In the genomic region with DNA sequence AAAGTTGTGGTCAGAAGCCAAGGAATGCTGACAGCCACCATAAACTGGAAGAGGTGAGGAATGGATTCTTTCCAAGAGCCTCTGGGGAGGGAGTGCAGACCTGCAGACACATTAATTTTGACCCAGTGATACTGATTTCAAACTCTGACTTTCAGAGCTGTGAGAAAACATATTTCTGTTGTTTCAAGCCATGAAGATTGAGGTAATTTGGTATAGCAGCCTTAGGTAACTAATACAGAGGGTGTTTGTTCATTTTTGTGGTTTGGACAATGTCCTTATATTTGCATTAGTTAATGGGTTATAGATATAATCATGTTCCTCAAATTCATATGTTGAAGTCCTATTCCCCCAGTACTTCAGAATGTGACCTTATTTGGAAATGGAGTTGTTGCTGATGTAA, we compare ENCODE assay signal across 26 cellular contexts.
DNase-seq lines count a peak whose midpoint lies in the region; ATAC-seq and FAIRE-seq lines count a peak whose summit lies in the region.
"Had no signal": no experiment of that assay in that cellular context is flagged by ENCODE, and none has a peak within 500 bp of the region (broad histone marks: within the 10 kb centered on the region; RNA-seq: fewer than 3 reads in every experiment).

No MANE protein-coding gene starts in this region.

- H3K27ac Mint-ChIP-seq in activated naive CD4-positive, alpha-beta T cell treated with anti-CD3 and anti-CD28 coated beads, Interleukin-2, amount 50 U/mL, for 24 hours: peak overlapping the region; percentile 38
- no peak overlapping the region for H3K27ac Mint-ChIP-seq in activated CD4-positive, alpha-beta T cell treated with anti-CD3 and anti-CD28 coated beads for 36 hours
- H3K27ac Mint-ChIP-seq: CD14-positive monocyte; CD4-positive, alpha-beta T cell; CD8-positive, alpha-beta memory T cell had no signal

- POLR2A ChIA-PET in activated CD4-positive, alpha-beta T cell treated with anti-CD3 and anti-CD28 coated beads for 36 hours (lab: Charles Lee): no interaction called here

- no peak overlapping the region for H3K4me3 ChIP-seq in SJCRH30
- H3K4me3 ChIP-seq: BLaER1 treated with 17β-estradiol and CSF1 and Interleukin-3, amounts not matched to agents 10 nM and 100 nM; GM23248 had no signal

- no peaks in the 10 kb centered on the region for H3K36me3 ChIP-seq in SJCRH30
- H3K36me3 ChIP-seq: BE2C had no signal

- FAIRE-seq in HTR-8/SVneo (lab: Jason Lieb, UNC): peak; percentile 55
- FAIRE-seq: A204.1, D721Med, GM12891, H1 had no signal

- DNase-seq in activated naive CD4-positive, alpha-beta T cell treated with Interleukin-2 at 50 U/mL for 16 hours: no peak
- DNase-seq in HTR-8/SVneo (ENCODE audit: insufficient read length, low spot score) (no peak), RPMI7951 (ENCODE audit: low read depth) (peak; percentile 39), renal cortical epithelial cell (ENCODE audit: low read depth) (peak; percentile 39), SJCRH30 (no peak)
- no peak for DNase-seq in activated CD4-positive, alpha-beta T cell treated with anti-CD3 and anti-CD28 coated beads for 36 hours
- DNase-seq: ACHN; AML-193; BE2C; CD4-positive, alpha-beta T cell; CD8-positive, alpha-beta memory T cell; DMS 273 treated with DMSO at 0.1 percent for 48 hours; DMS79; GF-D8; GM23248; H7; HCEC 1CT had no signal

- no peak for ATAC-seq in activated CD4-positive, alpha-beta T cell treated with anti-CD3 and anti-CD28 coated beads for 36 hours
- ATAC-seq in HG03565 (IDR thresholded peaks at IDR 0.05; ENCODE audit: unreplicated experiment): no peak

- CTCF ChIA-PET in activated CD4-positive, alpha-beta T cell treated with anti-CD3 and anti-CD28 coated beads for 36 hours (lab: Charles Lee): interaction anchor here (1.5 kb wide), 1 partner anchor 9 kb away, joined by 3 read pairs; no protein-coding TSS in a partner anchor

- no peaks in the 10 kb centered on the region for H3K4me1 Mint-ChIP-seq in activated naive CD4-positive, alpha-beta T cell treated with anti-CD3 and anti-CD28 coated beads, Interleukin-2, amount 50 U/mL, for 24 hours
- no peaks in the 10 kb centered on the region for H3K4me1 Mint-ChIP-seq in activated CD4-positive, alpha-beta T cell treated with anti-CD3 and anti-CD28 coated beads for 36 hours
- H3K4me1 Mint-ChIP-seq: CD14-positive monocyte; CD8-positive, alpha-beta memory T cell had no signal

- no peaks in the 10 kb centered on the region for H3K4me1 ChIP-seq in SJCRH30
- H3K4me1 ChIP-seq: BE2C; BLaER1 treated with 17β-estradiol and CSF1 and Interleukin-3, amounts not matched to agents 10 nM and 100 nM had no signal

- H3K9me3 Mint-ChIP-seq in activated naive CD4-positive, alpha-beta T cell treated with anti-CD3 and anti-CD28 coated beads, Interleukin-2, amount 50 U/mL, for 24 hours: peaks cover 17% of the 10 kb centered on the region
- peaks cover 25% of the 10 kb centered on the region for H3K9me3 Mint-ChIP-seq in activated CD4-positive, alpha-beta T cell treated with anti-CD3 and anti-CD28 coated beads for 36 hours (ENCODE audit: low read depth)

- H3K27ac ChIP-seq in SJCRH30: no peak overlapping the region
- H3K27ac ChIP-seq: 22Rv1; BLaER1 treated with 17β-estradiol and CSF1 and Interleukin-3, amounts not matched to agents 10 nM and 100 nM; GM23248 had no signal

- H3K36me3 Mint-ChIP-seq in activated naive CD4-positive, alpha-beta T cell treated with anti-CD3 and anti-CD28 coated beads, Interleukin-2, amount 50 U/mL, for 24 hours: peaks cover 1% of the 10 kb centered on the region
- H3K36me3 Mint-ChIP-seq in activated CD4-positive, alpha-beta T cell treated with anti-CD3 and anti-CD28 coated beads for 36 hours (ENCODE audit: low read depth): peaks cover 7% of the 10 kb centered on the region
- H3K36me3 Mint-ChIP-seq: CD14-positive monocyte had no signal

- intact Hi-C loops in activated CD4-positive, alpha-beta T cell treated with anti-CD3 and anti-CD28 coated beads for 36 hours (cut with DNase I, micrococcal nuclease): no loop called here

- H3K4me3 Mint-ChIP-seq in activated naive CD4-positive, alpha-beta T cell treated with anti-CD3 and anti-CD28 coated beads, Interleukin-2, amount 50 U/mL, for 24 hours: no peak overlapping the region
- no peak overlapping the region for H3K4me3 Mint-ChIP-seq in activated CD4-positive, alpha-beta T cell treated with anti-CD3 and anti-CD28 coated beads for 36 hours
- H3K4me3 Mint-ChIP-seq: CD14-positive monocyte; CD4-positive, alpha-beta T cell; CD8-positive, alpha-beta memory T cell had no signal

- H3K9me3 ChIP-seq in SJCRH30 (replicated peaks): peaks cover 26% of the 10 kb centered on the region
- H3K9me3 ChIP-seq: BE2C had no signal

- H3K27me3 ChIP-seq in SJCRH30: no peaks in the 10 kb centered on the region
- H3K27me3 ChIP-seq: BE2C; BLaER1 treated with 17β-estradiol and CSF1 and Interleukin-3, amounts not matched to agents 10 nM and 100 nM had no signal

- peaks cover 2% of the 10 kb centered on the region for H3K27me3 Mint-ChIP-seq in activated naive CD4-positive, alpha-beta T cell treated with anti-CD3 and anti-CD28 coated beads, Interleukin-2, amount 50 U/mL, for 24 hours
- peaks cover 3% of the 10 kb centered on the region for H3K27me3 Mint-ChIP-seq in activated CD4-positive, alpha-beta T cell treated with anti-CD3 and anti-CD28 coated beads for 36 hours

Comparison
In these comparisons a context has a peak if more than half of its experiments do, and no peak if none do; other contexts are left out.
1. DNase-seq: peak in RPMI7951 (single experiment) and renal cortical epithelial cell (single experiment); none in activated naive CD4-positive, alpha-beta T cell treated with Interleukin-2 at 50 U/mL for 16 hours (single experiment), HTR-8/SVneo (single experiment), activated CD4-positive, alpha-beta T cell treated with anti-CD3 and anti-CD28 coated beads for 36 hours (single experiment) and SJCRH30 (0 of 2).